Comparison of ENCODE assay signal across 1 cellular context in the genomic region with DNA sequence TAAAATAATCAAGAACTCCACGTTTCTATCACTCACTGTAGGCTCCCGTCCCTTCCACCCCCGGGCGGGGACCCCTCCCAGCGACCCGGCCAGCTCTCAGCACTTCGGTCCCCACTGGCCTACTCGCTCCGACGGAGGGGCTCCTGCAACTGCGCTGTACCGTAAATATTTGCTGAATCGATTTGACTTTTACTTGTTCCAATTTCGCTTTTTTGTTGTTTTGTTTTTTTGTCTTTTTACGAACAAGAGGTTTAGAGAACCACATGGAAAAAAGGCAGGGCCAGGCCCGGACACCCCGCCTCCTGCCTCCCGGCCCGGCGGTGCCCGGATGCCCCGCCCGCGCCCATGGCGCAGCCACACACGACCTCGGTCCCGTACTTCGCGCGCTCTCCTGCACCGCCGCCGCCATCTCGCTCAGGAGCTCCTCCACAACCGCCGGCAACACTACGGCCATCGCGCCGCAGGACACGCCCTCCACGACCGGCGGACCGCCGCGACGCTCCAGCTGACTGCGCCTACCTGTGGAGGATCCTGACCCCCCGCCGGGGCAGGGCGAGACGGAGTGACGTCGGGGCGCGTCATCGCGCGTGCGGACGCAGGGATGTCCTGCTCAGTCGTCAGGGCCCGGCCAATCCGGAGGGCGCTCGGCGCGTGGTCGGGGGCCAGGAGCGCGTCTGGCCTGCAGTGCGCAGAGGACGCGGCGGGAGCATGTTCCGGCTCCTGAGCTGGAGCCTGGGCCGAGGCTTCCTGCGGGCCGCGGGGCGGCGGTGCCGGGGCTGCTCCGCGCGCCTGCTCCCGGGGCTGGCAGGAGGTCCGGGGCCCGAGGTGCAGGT.
A peak's percentile ranks its signal among the peaks of the same experiment; 100 is the strongest.
TF ChIP-seq lines count a peak whose summit lies in the region.

A gene with protein sequence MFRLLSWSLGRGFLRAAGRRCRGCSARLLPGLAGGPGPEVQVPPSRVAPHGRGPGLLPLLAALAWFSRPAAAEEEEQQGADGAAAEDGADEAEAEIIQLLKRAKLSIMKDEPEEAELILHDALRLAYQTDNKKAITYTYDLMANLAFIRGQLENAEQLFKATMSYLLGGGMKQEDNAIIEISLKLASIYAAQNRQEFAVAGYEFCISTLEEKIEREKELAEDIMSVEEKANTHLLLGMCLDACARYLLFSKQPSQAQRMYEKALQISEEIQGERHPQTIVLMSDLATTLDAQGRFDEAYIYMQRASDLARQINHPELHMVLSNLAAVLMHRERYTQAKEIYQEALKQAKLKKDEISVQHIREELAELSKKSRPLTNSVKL (plus strand): TSS at position 684 of the 833 bp plus-strand sequence. CDS start 25 bp downstream, at position 709.
A gene with protein sequence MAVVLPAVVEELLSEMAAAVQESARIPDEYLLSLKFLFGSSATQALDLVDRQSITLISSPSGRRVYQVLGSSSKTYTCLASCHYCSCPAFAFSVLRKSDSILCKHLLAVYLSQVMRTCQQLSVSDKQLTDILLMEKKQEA (minus strand): TSS at position 564 of the 833 bp plus-strand sequence. CDS start 110 bp downstream, at position 454.

TF ChIP-seq in HepG2, 621 proteins besides CTCF, POLR2A, EP300 and RAD21 (continued from another document and continues in another):
- TF ChIP-seq, protein P1, sequence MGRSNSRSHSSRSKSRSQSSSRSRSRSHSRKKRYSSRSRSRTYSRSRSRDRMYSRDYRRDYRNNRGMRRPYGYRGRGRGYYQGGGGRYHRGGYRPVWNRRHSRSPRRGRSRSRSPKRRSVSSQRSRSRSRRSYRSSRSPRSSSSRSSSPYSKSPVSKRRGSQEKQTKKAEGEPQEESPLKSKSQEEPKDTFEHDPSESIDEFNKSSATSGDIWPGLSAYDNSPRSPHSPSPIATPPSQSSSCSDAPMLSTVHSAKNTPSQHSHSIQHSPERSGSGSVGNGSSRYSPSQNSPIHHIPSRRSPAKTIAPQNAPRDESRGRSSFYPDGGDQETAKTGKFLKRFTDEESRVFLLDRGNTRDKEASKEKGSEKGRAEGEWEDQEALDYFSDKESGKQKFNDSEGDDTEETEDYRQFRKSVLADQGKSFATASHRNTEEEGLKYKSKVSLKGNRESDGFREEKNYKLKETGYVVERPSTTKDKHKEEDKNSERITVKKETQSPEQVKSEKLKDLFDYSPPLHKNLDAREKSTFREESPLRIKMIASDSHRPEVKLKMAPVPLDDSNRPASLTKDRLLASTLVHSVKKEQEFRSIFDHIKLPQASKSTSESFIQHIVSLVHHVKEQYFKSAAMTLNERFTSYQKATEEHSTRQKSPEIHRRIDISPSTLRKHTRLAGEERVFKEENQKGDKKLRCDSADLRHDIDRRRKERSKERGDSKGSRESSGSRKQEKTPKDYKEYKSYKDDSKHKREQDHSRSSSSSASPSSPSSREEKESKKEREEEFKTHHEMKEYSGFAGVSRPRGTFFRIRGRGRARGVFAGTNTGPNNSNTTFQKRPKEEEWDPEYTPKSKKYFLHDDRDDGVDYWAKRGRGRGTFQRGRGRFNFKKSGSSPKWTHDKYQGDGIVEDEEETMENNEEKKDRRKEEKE (IDR thresholded peaks at IDR 0.05) = no peak
- TF ChIP-seq, protein P2, sequence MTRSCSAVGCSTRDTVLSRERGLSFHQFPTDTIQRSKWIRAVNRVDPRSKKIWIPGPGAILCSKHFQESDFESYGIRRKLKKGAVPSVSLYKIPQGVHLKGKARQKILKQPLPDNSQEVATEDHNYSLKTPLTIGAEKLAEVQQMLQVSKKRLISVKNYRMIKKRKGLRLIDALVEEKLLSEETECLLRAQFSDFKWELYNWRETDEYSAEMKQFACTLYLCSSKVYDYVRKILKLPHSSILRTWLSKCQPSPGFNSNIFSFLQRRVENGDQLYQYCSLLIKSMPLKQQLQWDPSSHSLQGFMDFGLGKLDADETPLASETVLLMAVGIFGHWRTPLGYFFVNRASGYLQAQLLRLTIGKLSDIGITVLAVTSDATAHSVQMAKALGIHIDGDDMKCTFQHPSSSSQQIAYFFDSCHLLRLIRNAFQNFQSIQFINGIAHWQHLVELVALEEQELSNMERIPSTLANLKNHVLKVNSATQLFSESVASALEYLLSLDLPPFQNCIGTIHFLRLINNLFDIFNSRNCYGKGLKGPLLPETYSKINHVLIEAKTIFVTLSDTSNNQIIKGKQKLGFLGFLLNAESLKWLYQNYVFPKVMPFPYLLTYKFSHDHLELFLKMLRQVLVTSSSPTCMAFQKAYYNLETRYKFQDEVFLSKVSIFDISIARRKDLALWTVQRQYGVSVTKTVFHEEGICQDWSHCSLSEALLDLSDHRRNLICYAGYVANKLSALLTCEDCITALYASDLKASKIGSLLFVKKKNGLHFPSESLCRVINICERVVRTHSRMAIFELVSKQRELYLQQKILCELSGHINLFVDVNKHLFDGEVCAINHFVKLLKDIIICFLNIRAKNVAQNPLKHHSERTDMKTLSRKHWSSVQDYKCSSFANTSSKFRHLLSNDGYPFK (CRISPR knock-in tag; IDR thresholded peaks at IDR 0.05; ENCODE audit: borderline replicate concordance) = peak; percentile 78; the same call in 1 of the 2 replicates
- TF ChIP-seq, protein P3, sequence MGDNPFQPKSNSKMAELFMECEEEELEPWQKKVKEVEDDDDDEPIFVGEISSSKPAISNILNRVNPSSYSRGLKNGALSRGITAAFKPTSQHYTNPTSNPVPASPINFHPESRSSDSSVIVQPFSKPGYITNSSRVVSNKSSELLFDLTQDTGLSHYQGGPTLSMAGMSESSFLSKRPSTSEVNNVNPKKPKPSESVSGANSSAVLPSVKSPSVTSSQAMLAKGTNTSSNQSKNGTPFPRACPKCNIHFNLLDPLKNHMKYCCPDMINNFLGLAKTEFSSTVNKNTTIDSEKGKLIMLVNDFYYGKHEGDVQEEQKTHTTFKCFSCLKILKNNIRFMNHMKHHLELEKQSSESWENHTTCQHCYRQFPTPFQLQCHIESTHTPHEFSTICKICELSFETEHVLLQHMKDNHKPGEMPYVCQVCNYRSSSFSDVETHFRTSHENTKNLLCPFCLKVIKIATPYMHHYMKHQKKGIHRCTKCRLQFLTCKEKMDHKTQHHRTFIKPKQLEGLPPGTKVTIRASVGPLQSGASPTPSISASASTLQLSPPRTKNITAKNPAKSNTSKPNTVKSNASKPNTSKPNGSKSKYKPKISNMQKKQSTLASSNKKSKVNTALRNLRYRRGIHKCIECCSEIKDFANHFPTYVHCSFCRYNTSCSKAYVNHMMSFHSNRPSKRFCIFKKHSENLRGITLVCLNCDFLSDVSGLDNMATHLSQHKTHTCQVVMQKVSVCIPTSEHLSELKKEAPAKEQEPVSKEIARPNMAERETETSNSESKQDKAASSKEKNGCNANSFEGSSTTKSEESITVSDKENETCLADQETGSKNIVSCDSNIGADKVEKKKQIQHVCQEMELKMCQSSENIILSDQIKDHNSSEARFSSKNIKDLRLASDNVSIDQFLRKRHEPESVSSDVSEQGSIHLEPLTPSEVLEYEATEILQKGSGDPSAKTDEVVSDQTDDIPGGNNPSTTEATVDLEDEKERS (CRISPR knock-in tag; IDR thresholded peaks at IDR 0.05) = peak; percentile 64; the same call in 1 of the 2 replicates
- TF ChIP-seq, protein P4, sequence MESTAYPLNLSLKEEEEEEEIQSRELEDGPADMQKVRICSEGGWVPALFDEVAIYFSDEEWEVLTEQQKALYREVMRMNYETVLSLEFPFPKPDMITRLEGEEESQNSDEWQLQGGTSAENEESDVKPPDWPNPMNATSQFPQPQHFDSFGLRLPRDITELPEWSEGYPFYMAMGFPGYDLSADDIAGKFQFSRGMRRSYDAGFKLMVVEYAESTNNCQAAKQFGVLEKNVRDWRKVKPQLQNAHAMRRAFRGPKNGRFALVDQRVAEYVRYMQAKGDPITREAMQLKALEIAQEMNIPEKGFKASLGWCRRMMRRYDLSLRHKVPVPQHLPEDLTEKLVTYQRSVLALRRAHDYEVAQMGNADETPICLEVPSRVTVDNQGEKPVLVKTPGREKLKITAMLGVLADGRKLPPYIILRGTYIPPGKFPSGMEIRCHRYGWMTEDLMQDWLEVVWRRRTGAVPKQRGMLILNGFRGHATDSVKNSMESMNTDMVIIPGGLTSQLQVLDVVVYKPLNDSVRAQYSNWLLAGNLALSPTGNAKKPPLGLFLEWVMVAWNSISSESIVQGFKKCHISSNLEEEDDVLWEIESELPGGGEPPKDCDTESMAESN (CRISPR knock-in tag; conservative IDR thresholded peaks at IDR 0.05) = peak; percentile 98
- no peak for TF ChIP-seq ZNF326 (CRISPR knock-in tag; IDR thresholded peaks at IDR 0.05; ENCODE audit: borderline replicate concordance)
- no peak for TF ChIP-seq NR2F6 (IDR thresholded peaks at IDR 0.05)
- peak; percentile 85 for TF ChIP-seq NR2F6 (CRISPR knock-in tag; IDR thresholded peaks at IDR 0.05)
- TF ChIP-seq DR1 (CRISPR knock-in tag; IDR thresholded peaks at IDR 0.05) = peak; percentile 94
- TF ChIP-seq ZNF274 (CRISPR knock-in tag; IDR thresholded peaks at IDR 0.05) = peak; percentile 89
- TF ChIP-seq ZNF572 (CRISPR knock-in tag; IDR thresholded peaks at IDR 0.05) = no peak
- TF ChIP-seq ZNF772 (CRISPR knock-in tag; IDR thresholded peaks at IDR 0.05) = peak; percentile 98
- TF ChIP-seq, protein P5, sequence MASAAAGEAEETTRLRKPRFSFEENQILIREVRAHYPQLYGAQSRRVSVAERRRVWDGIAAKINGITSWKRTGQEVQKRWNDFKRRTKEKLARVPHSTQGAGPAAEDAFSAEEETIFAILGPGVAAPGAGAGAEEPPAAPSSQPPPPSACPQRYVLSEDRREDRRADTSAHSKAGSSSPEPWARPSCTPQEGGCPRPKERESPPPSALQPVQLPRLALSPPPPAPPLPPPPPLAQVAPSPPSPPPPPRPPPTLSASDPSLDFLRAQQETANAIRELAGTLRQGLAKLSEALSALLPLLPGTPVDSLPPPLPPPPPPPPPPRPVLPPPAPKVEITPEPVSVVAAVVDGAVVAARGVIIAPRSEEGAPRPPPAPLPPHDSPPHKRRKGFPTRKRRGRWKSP (CRISPR knock-in tag; IDR thresholded peaks at IDR 0.05) = peak; percentile 95
- peak; percentile 66 for TF ChIP-seq ZBTB7B (CRISPR knock-in tag; IDR thresholded peaks at IDR 0.05)
- TF ChIP-seq POLR2G (IDR thresholded peaks at IDR 0.05; ENCODE audit: low read depth, low read length) = peak; percentile 94
- peak; percentile 74; the same call in 1 of the 2 replicates for TF ChIP-seq SAFB2 (CRISPR knock-in tag; IDR thresholded peaks at IDR 0.05; ENCODE audit: borderline replicate concordance, low read depth)
- TF ChIP-seq, protein P6, sequence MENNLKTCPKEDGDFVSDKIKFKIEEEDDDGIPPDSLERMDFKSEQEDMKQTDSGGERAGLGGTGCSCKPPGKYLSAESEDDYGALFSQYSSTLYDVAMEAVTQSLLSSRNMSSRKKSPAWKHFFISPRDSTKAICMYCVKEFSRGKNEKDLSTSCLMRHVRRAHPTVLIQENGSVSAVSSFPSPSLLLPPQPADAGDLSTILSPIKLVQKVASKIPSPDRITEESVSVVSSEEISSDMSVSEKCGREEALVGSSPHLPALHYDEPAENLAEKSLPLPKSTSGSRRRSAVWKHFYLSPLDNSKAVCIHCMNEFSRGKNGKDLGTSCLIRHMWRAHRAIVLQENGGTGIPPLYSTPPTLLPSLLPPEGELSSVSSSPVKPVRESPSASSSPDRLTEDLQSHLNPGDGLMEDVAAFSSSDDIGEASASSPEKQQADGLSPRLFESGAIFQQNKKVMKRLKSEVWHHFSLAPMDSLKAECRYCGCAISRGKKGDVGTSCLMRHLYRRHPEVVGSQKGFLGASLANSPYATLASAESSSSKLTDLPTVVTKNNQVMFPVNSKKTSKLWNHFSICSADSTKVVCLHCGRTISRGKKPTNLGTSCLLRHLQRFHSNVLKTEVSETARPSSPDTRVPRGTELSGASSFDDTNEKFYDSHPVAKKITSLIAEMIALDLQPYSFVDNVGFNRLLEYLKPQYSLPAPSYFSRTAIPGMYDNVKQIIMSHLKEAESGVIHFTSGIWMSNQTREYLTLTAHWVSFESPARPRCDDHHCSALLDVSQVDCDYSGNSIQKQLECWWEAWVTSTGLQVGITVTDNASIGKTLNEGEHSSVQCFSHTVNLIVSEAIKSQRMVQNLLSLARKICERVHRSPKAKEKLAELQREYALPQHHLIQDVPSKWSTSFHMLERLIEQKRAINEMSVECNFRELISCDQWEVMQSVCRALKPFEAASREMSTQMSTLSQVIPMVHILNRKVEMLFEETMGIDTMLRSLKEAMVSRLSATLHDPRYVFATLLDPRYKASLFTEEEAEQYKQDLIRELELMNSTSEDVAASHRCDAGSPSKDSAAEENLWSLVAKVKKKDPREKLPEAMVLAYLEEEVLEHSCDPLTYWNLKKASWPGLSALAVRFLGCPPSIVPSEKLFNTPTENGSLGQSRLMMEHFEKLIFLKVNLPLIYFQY (CRISPR knock-in tag; IDR thresholded peaks at IDR 0.05; ENCODE audit: borderline replicate concordance) = peak; percentile 88
- peak; percentile 91 for TF ChIP-seq ATF7-NPFF (CRISPR knock-in tag; IDR thresholded peaks at IDR 0.05; ENCODE audit: low read depth)
- TF ChIP-seq ZNF367 (CRISPR knock-in tag; IDR thresholded peaks at IDR 0.05; ENCODE audit: borderline replicate concordance) = peak; percentile 23; the same call in 1 of the 2 replicates
- no peak; the same call in 1 of the 2 replicates for TF ChIP-seq ZNF460 (CRISPR knock-in tag; IDR thresholded peaks at IDR 0.05; ENCODE audit: borderline replicate concordance)
- peak; percentile 98 for TF ChIP-seq ZNF788 (CRISPR knock-in tag; IDR thresholded peaks at IDR 0.05; ENCODE audit: borderline replicate concordance)
- TF ChIP-seq RBAK (CRISPR knock-in tag; IDR thresholded peaks at IDR 0.05) = no peak
- TF ChIP-seq NR2C2 (CRISPR knock-in tag; IDR thresholded peaks at IDR 0.05; ENCODE audit: borderline replicate concordance) = peak; percentile 83
- no peak; the same call in 1 of the 2 replicates for TF ChIP-seq ZNF468 (CRISPR knock-in tag; IDR thresholded peaks at IDR 0.05)
- peak; percentile 95 for TF ChIP-seq TGIF2 (CRISPR knock-in tag; IDR thresholded peaks at IDR 0.05)
- peak; percentile 71 for TF ChIP-seq ZNF354B (CRISPR knock-in tag; IDR thresholded peaks at IDR 0.05)
- TF ChIP-seq, protein P7, sequence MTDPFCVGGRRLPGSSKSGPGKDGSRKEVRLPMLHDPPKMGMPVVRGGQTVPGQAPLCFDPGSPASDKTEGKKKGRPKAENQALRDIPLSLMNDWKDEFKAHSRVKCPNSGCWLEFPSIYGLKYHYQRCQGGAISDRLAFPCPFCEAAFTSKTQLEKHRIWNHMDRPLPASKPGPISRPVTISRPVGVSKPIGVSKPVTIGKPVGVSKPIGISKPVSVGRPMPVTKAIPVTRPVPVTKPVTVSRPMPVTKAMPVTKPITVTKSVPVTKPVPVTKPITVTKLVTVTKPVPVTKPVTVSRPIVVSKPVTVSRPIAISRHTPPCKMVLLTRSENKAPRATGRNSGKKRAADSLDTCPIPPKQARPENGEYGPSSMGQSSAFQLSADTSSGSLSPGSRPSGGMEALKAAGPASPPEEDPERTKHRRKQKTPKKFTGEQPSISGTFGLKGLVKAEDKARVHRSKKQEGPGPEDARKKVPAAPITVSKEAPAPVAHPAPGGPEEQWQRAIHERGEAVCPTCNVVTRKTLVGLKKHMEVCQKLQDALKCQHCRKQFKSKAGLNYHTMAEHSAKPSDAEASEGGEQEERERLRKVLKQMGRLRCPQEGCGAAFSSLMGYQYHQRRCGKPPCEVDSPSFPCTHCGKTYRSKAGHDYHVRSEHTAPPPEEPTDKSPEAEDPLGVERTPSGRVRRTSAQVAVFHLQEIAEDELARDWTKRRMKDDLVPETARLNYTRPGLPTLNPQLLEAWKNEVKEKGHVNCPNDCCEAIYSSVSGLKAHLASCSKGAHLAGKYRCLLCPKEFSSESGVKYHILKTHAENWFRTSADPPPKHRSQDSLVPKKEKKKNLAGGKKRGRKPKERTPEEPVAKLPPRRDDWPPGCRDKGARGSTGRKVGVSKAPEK (CRISPR knock-in tag; IDR thresholded peaks at IDR 0.05; ENCODE audit: borderline replicate concordance) = peak; percentile 48; the same call in 1 of the 2 replicates
- peak; percentile 74 for TF ChIP-seq MAZ (IDR thresholded peaks at IDR 0.05; ENCODE audit: borderline replicate concordance, low read depth, low read length)
- peak; percentile 99 for TF ChIP-seq MAZ (CRISPR knock-in tag; IDR thresholded peaks at IDR 0.05; ENCODE audit: low read depth)
- TF ChIP-seq GATAD1 (CRISPR knock-in tag; IDR thresholded peaks at IDR 0.05) = peak; percentile 88
- peak; percentile 82 for TF ChIP-seq SIN3A (IDR thresholded peaks at IDR 0.05; ENCODE audit: borderline replicate concordance, low read depth, low read length)
- TF ChIP-seq MED8 (CRISPR knock-in tag; IDR thresholded peaks at IDR 0.05; ENCODE audit: insufficient replicate concordance) = peak; percentile 94
